In genomic region chr20:62898093-62898964, GRCh38 we compare ENCODE assay signal across 14 cellular contexts. TPM values are rescaled to one million over a fixed set of nuclear protein-coding genes. Genes with fewer than 3 reads are reported as not detected.
DNase-seq lines count a peak whose midpoint lies in the region; ATAC-seq and TF ChIP-seq lines count a peak whose summit lies in the region.
"Had no signal": no experiment of that assay in that cellular context is flagged by ENCODE, and none has a peak within 500 bp of the region (broad histone marks: within the 10 kb centered on the region; RNA-seq: fewer than 3 reads in every experiment).

No MANE protein-coding gene starts in this region.

- H3K4me2 ChIP-seq in MM.1S (ENCODE audit: low read depth, low read length) = no peak overlapping the region
- no peak overlapping the region for H3K4me2 ChIP-seq in Karpas-422 (ENCODE audit: low read depth, low read length, poor library complexity, severe bottlenecking)

- ATAC-seq in GM21381 (IDR thresholded peaks at IDR 0.05; ENCODE audit: unreplicated experiment) = no peak
- ATAC-seq: left ventricle myocardium superior had no signal

- TF ChIP-seq CTCF in MM.1S (IDR thresholded peaks at IDR 0.05; ENCODE audit: low read length) = no peak
- TF ChIP-seq CTCF in osteocyte (IDR thresholded peaks at IDR 0.05) = no peak

- no peak overlapping the region for H3K4me3 ChIP-seq in MM.1S (ENCODE audit: low read length)
- H3K4me3 ChIP-seq in Karpas-422 (ENCODE audit: low read length) = no peak overlapping the region
- H3K4me3 ChIP-seq: colonic mucosa had no signal

- H3K4me3 Mint-ChIP-seq in T-helper 1 cell treated with Interleukin-12 subunit alpha and Interleukin-12 subunit beta and Interleukin-4 antibody, amounts not matched to agents 30 μg/mL and 1 μg/mL, for 36 hours = peak overlapping the region; percentile 2
- no peak overlapping the region for H3K4me3 Mint-ChIP-seq in osteocyte (ENCODE audit: unreplicated experiment)

- peaks cover 12% of the 10 kb centered on the region for H3K36me3 ChIP-seq in MM.1S (replicated peaks; ENCODE audit: insufficient read depth, low read length)
- peaks cover 70% of the 10 kb centered on the region for H3K36me3 ChIP-seq in Karpas-422 (ENCODE audit: insufficient read depth, low read length)

- H3K9ac ChIP-seq in MM.1S (ENCODE audit: low read length) (no peak overlapping the region), Karpas-422 (ENCODE audit: low read length) (no peak overlapping the region)

- H3K27me3 Mint-ChIP-seq in T-helper 1 cell treated with Interleukin-12 subunit alpha and Interleukin-12 subunit beta and Interleukin-4 antibody, amounts not matched to agents 30 μg/mL and 1 μg/mL, for 36 hours (ENCODE audit: low read depth) = no peaks in the 10 kb centered on the region
- H3K27me3 Mint-ChIP-seq in osteocyte (ENCODE audit: unreplicated experiment) = no peaks in the 10 kb centered on the region
- H3K27me3 Mint-ChIP-seq: stimulated activated naive CD8-positive, alpha-beta T cell treated with anti-CD3 and anti-CD28 coated beads, Interleukin-15, Interleukin-2, amounts not matched to agents 100 ng/mL and 50 ng/mL, for 24 hours had no signal

- peaks cover 17% of the 10 kb centered on the region; the same call in 1 of the 2 replicates for H3F3A ChIP-seq in MM.1S (ENCODE audit: insufficient read depth, low read length)

- DNase-seq in T-helper 1 cell = no peak
- no peak for DNase-seq in MM.1S
- DNase-seq in cerebellar cortex (ENCODE audit: low spot score) = peak; percentile 66
- no peak for DNase-seq in osteocyte (ENCODE audit: extremely low spot score, unreplicated experiment)
- no peak for DNase-seq in Karpas-422
- DNase-seq in foreskin melanocyte = no peak
- DNase-seq: colonic mucosa, COR-L47, IMR-90, left ventricle myocardium superior, RPMI8226 had no signal

- H3K4me1 ChIP-seq in MM.1S (ENCODE audit: low read length) (peaks cover 10% of the 10 kb centered on the region), Karpas-422 (ENCODE audit: low read length) (peaks cover 24% of the 10 kb centered on the region)

- H3K27ac ChIP-seq in MM.1S (ENCODE audit: low read length) (peak overlapping the region; percentile 54; the same call in 1 of the 2 replicates), Karpas-422 (ENCODE audit: low read length) (no peak overlapping the region)
- H3K27ac ChIP-seq: colonic mucosa had no signal

- H3K9me3 ChIP-seq in MM.1S (replicated peaks; ENCODE audit: insufficient read depth, low read length) (no peaks in the 10 kb centered on the region), Karpas-422 (ENCODE audit: low read length) (no peaks in the 10 kb centered on the region)
- H3K9me3 ChIP-seq: colonic mucosa had no signal

- peak overlapping the region; percentile 83 for H3K27ac Mint-ChIP-seq in T-helper 1 cell treated with Interleukin-12 subunit alpha and Interleukin-12 subunit beta and Interleukin-4 antibody, amounts not matched to agents 30 μg/mL and 1 μg/mL, for 36 hours
- peak overlapping the region; percentile 23 for H3K27ac Mint-ChIP-seq in osteocyte (ENCODE audit: unreplicated experiment)

- H3K27me3 ChIP-seq in MM.1S (replicated peaks; ENCODE audit: insufficient read depth, low read length) (no peaks in the 10 kb centered on the region), Karpas-422 (ENCODE audit: low read length) (no peaks in the 10 kb centered on the region)
- H3K27me3 ChIP-seq: colonic mucosa had no signal

- H4K20me1 ChIP-seq in MM.1S (ENCODE audit: insufficient read depth, low read length) (no peaks in the 10 kb centered on the region), Karpas-422 (ENCODE audit: insufficient read depth, low read depth, low read length) (no peaks in the 10 kb centered on the region)

- H3K79me2 ChIP-seq in MM.1S (ENCODE audit: low read length) = no peaks in the 10 kb centered on the region
- peaks cover 10% of the 10 kb centered on the region for H3K79me2 ChIP-seq in Karpas-422 (ENCODE audit: low read length)

- H2AFZ ChIP-seq in MM.1S (ENCODE audit: low read length) (no peak overlapping the region), Karpas-422 (ENCODE audit: low read length) (no peak overlapping the region)

- H3K36me3 Mint-ChIP-seq in T-helper 1 cell treated with Interleukin-12 subunit alpha and Interleukin-12 subunit beta and Interleukin-4 antibody, amounts not matched to agents 30 μg/mL and 1 μg/mL, for 36 hours (ENCODE audit: low read depth) = peaks cover 42% of the 10 kb centered on the region
- peaks cover 29% of the 10 kb centered on the region for H3K36me3 Mint-ChIP-seq in osteocyte (ENCODE audit: unreplicated experiment)

- H3K9me2 ChIP-seq in MM.1S (replicated peaks; ENCODE audit: insufficient read depth, low read length) = no peaks in the 10 kb centered on the region
- no peaks in the 10 kb centered on the region for H3K9me2 ChIP-seq in Karpas-422 (replicated peaks; ENCODE audit: insufficient read depth, low read length)

- H3K4me1 Mint-ChIP-seq in T-helper 1 cell treated with Interleukin-12 subunit alpha and Interleukin-12 subunit beta and Interleukin-4 antibody, amounts not matched to agents 30 μg/mL and 1 μg/mL, for 36 hours (ENCODE audit: low read depth) = peaks cover 34% of the 10 kb centered on the region
- peaks cover 6% of the 10 kb centered on the region for H3K4me1 Mint-ChIP-seq in osteocyte (ENCODE audit: unreplicated experiment)

- no peaks in the 10 kb centered on the region for H3K9me3 Mint-ChIP-seq in T-helper 1 cell treated with Interleukin-12 subunit alpha and Interleukin-12 subunit beta and Interleukin-4 antibody, amounts not matched to agents 30 μg/mL and 1 μg/mL, for 36 hours
- no peaks in the 10 kb centered on the region for H3K9me3 Mint-ChIP-seq in osteocyte (ENCODE audit: unreplicated experiment)
- H3K9me3 Mint-ChIP-seq: stimulated activated naive CD8-positive, alpha-beta T cell treated with anti-CD3 and anti-CD28 coated beads, Interleukin-15, Interleukin-2, amounts not matched to agents 100 ng/mL and 50 ng/mL, for 24 hours had no signal

RNA-seq across cellular contexts. Expression of gene DIDO1, which starts 28.0 kb away (rescaled TPM):
- total RNA-seq in osteocyte = 53.6 and 54.7 TPM in 2 replicates
- total RNA-seq in Karpas-422 (2014; rRNA removed; shearing (Covaris generic); ENCODE audit: low replicate concordance) = 35.4 and 43.4 TPM in 2 replicates

RNA-seq across cellular contexts. Expression of gene TCFL5, which starts 36.7 kb away (rescaled TPM):
- 12.2 and 12.8 TPM in 2 replicates for total RNA-seq in osteocyte
- 11.3 and 11.5 TPM in 2 replicates for total RNA-seq in Karpas-422 (2014; rRNA removed; shearing (Covaris generic); ENCODE audit: low replicate concordance)

RNA-seq across cellular contexts. Expression of gene GID8, which starts 39.6 kb away (rescaled TPM):
- 33.5 and 35.8 TPM in 2 replicates for total RNA-seq in osteocyte
- total RNA-seq in Karpas-422 (2014; rRNA removed; shearing (Covaris generic); ENCODE audit: low replicate concordance) = 31.3 and 48.2 TPM in 2 replicates

RNA-seq across cellular contexts. Expression of gene SLC17A9, which starts 54.2 kb away (rescaled TPM):
- total RNA-seq in osteocyte = not detected in 2 replicates
- total RNA-seq in Karpas-422 (2014; rRNA removed; shearing (Covaris generic); ENCODE audit: low replicate concordance) = 15.9 and 22.1 TPM in 2 replicates
